ENCODE assay signal across 8 cellular contexts in genomic region chr1:32394141-32394889, GRCh38. TPM values are rescaled to one million over a fixed set of nuclear protein-coding genes. Genes with fewer than 3 reads are reported as not detected.
DNase-seq lines count a peak whose midpoint lies in the region; ATAC-seq, FAIRE-seq and TF ChIP-seq lines count a peak whose summit lies in the region.

A gene with protein sequence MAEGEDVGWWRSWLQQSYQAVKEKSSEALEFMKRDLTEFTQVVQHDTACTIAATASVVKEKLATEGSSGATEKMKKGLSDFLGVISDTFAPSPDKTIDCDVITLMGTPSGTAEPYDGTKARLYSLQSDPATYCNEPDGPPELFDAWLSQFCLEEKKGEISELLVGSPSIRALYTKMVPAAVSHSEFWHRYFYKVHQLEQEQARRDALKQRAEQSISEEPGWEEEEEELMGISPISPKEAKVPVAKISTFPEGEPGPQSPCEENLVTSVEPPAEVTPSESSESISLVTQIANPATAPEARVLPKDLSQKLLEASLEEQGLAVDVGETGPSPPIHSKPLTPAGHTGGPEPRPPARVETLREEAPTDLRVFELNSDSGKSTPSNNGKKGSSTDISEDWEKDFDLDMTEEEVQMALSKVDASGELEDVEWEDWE (minus strand): TSS chr1:32394441. CDS start chr1:32394414, 27 bp downstream.

- H3K9me3 ChIP-seq in keratinocyte (ENCODE audit: control insufficient read depth, low read depth, low read length), result no peaks in the 10 kb centered on the region

- FAIRE-seq in keratinocyte (lab: Jason Lieb, UNC), result peak; percentile 93

- peaks cover 9% of the 10 kb centered on the region for H3K4me1 ChIP-seq in keratinocyte (ENCODE audit: control insufficient read depth, extremely low read depth, insufficient read depth, low read length)

- peak within 1 kb of the TSS; percentile 98 for H2AFZ ChIP-seq in keratinocyte (ENCODE audit: control insufficient read depth, low read length)

- dilution Hi-C loops in keratinocyte (cut with MboI; ENCODE audit: extremely low pct_ligation_motif_present, low sequenced_read_pairs), result no loop called here

- no peaks in the 10 kb centered on the region for H3K27me3 ChIP-seq in keratinocyte (ENCODE audit: control insufficient read depth, extremely low read depth, insufficient read depth, low read length)

- peak within 1 kb of the TSS; percentile 88 to 98 (median 93) for H3K4me3 ChIP-seq in keratinocyte (ENCODE audit: control insufficient read depth in 2 of 3, extremely low read depth in 1 of 3, insufficient read depth in 2 of 3, low read depth in 1 of 3, low read length in 3 of 3)

- no peaks in the 10 kb centered on the region for H3K27me3 Mint-ChIP-seq in chondrocyte (ENCODE audit: low read depth)

- no peaks in the 10 kb centered on the region for H3K36me3 Mint-ChIP-seq in chondrocyte (ENCODE audit: low read depth)

- no peaks in the 10 kb centered on the region for H4K20me1 ChIP-seq in keratinocyte (ENCODE audit: control insufficient read depth, extremely low read depth, insufficient read depth, low read length)

- peak within 1 kb of the TSS; percentile 100 for H3K4me2 ChIP-seq in keratinocyte (ENCODE audit: control insufficient read depth, extremely low read depth, insufficient read depth, low read depth, low read length)

- H3K27ac ChIP-seq in keratinocyte (ENCODE audit: control insufficient read depth, insufficient read depth, low read length), result peak within 1 kb of the TSS; percentile 96

- H3K4me3 Mint-ChIP-seq in chondrocyte (ENCODE audit: unreplicated experiment), result peak within 1 kb of the TSS; percentile 99

- H3K36me3 ChIP-seq in keratinocyte (ENCODE audit: control insufficient read depth in 2 of 2, extremely low read depth in 1 of 2, insufficient read depth in 2 of 2, low read length in 2 of 2), result peaks cover 10 to 14% of the 10 kb centered on the region in 2 experiments

- peaks cover 26% of the 10 kb centered on the region for H3K79me2 ChIP-seq in keratinocyte (ENCODE audit: control insufficient read depth, insufficient read depth, low read length)

- TF ChIP-seq POLR2A in GM19193 (IDR thresholded peaks at IDR 0.05; ENCODE audit: extremely low read depth, insufficient read depth, insufficient read length), result peak; percentile 76

- H3K9me1 ChIP-seq in keratinocyte (ENCODE audit: control insufficient read depth, extremely low read depth, insufficient read depth, low read length), result no peaks in the 10 kb centered on the region

- H3K4me1 Mint-ChIP-seq in chondrocyte (ENCODE audit: low read depth), result peaks cover 35% of the 10 kb centered on the region

- H3K9me3 Mint-ChIP-seq in chondrocyte (ENCODE audit: low read depth), result no peaks in the 10 kb centered on the region

- H3K9ac ChIP-seq in keratinocyte (ENCODE audit: control insufficient read depth, extremely low read depth, insufficient read depth, low read length), result peak within 1 kb of the TSS; percentile 99

- ATAC-seq in HG03439 (IDR thresholded peaks at IDR 0.05; ENCODE audit: unreplicated experiment), result peak; percentile 96

- peak within 1 kb of the TSS; percentile 100 for H3K27ac Mint-ChIP-seq in chondrocyte (ENCODE audit: unreplicated experiment)

- TF ChIP-seq CTCF in chondrocyte (IDR thresholded peaks at IDR 0.05), result no peak
- no peak for TF ChIP-seq CTCF in keratinocyte (optimal IDR thresholded peaks at IDR 0.05 in 1 of 3, IDR thresholded peaks at IDR 0.05 in 1 of 3, conservative IDR thresholded peaks at IDR 0.05 in 1 of 3; ENCODE audit: extremely low read depth in 1 of 3, insufficient read depth in 2 of 3, low read length in 3 of 3)

- DNase-seq in AML-193 (lab: John Stamatoyannopoulos, UW), result peak; percentile 98 to 99
- peak; percentile 93 for DNase-seq in NCI-H510A treated with DMSO at 0.1 percent for 48 hours (lab: John Stamatoyannopoulos, UW)
- DNase-seq in activated CD4-positive, alpha-beta T cell treated with anti-CD3 and anti-CD28 coated beads for 24 hours (ENCODE audit: low read depth in 2 of 2), result peak; percentile 98 to 99
- DNase-seq in chondrocyte (ENCODE audit: low spot score), result peak; percentile 98
- peak; percentile 94 for DNase-seq in keratinocyte (ENCODE audit: low read depth, low spot score)
- DNase-seq in stimulated activated CD4-positive, alpha-beta T cell treated with anti-CD3 and anti-CD28 coated beads, Interleukin-15, amount 100 ng/mL, for 1 hour (ENCODE audit: low read depth in 1 of 2, low spot score in 1 of 2), result peak; percentile 97

RNA-seq across cellular contexts. Expression of the gene that starts here (rescaled TPM):
- 56.6 to 67.0 TPM (median 57.6 TPM) in 3 replicates for total RNA-seq in chondrocyte
- polyA plus RNA-seq in keratinocyte, result 37.1 to 51.8 TPM (median 38.1 TPM) in 3 replicates
- polyA plus RNA-seq in keratinocyte (2011; ENCODE audit: low read depth), result 22.5 TPM
- 37.9 and 38.0 TPM in 2 replicates for polyA plus RNA-seq in keratinocyte (2011; cell fraction: cytosol; rRNA removed)
- polyA plus RNA-seq in keratinocyte (2011; cell fraction: nucleus; rRNA removed), result 70.8 TPM in 2 replicates
- polyA plus RNA-seq in keratinocyte (2012; ENCODE audit: low replicate concordance), result 29.6 and 42.9 TPM in 2 replicates
- polyA minus RNA-seq in keratinocyte, result 26.5 to 30.4 TPM (median 30.3 TPM) in 3 replicates
- 21.7 TPM for polyA minus RNA-seq in keratinocyte (2011; cell fraction: cytosol; rRNA and poly(A)+ RNA removed)
- 25.7 and 36.5 TPM in 2 replicates for polyA minus RNA-seq in keratinocyte (2011; cell fraction: nucleus; rRNA and poly(A)+ RNA removed)

Comparison
In these comparisons a context has a peak if more than half of its experiments do, and no peak if none do; other contexts are left out.
1. Peak in every context shown above with its lines: DNase-seq, ATAC-seq, H3K4me3 ChIP-seq and H3K27ac ChIP-seq.